8 cellular contexts compared by ENCODE assay signal in genomic region chr6:29965873-29966601, GRCh38.
DNase-seq lines count a peak whose midpoint lies in the region.

No MANE protein-coding gene starts in this region.

- H3K27ac ChIP-seq in skin epidermis: peak overlapping the region; percentile 8 to 97 (median 87)

- DNase-seq in activated gamma-delta T cell treated with Interleukin-2 at 50 U/mL for 16 hours (peak; percentile 43), activated gamma-delta T cell (lab: John Stamatoyannopoulos, UW) (no peak), NCI-H1092 (lab: John Stamatoyannopoulos, UW) (peak; percentile 72), SW 1271 (lab: John Stamatoyannopoulos, UW) (peak; percentile 83 to 88), islet precursor cell (peak; percentile 72), AG08396 (ENCODE audit: low spot score) (no peak)
- DNase-seq in central memory CD4-positive, alpha-beta T cell: peak; percentile 56

- peak overlapping the region; percentile 18 to 38 (median 25) for H3K4me3 ChIP-seq in skin epidermis

Comparison
In these comparisons a context has a peak if more than half of its experiments do, and no peak if none do; other contexts are left out.
1. DNase-seq: peak in activated gamma-delta T cell treated with Interleukin-2 at 50 U/mL for 16 hours (single experiment), NCI-H1092 (single experiment), SW 1271 (2 of 2), central memory CD4-positive, alpha-beta T cell (single experiment) and islet precursor cell (single experiment); none in activated gamma-delta T cell (single experiment) and AG08396 (single experiment).